Comparison of ENCODE assay signal across 18 cellular contexts in genomic region chr12:130813949-130814348, GRCh38. TPM values are rescaled to one million over a fixed set of nuclear protein-coding genes. Genes with fewer than 3 reads are reported as not detected.
DNase-seq lines count a peak whose midpoint lies in the region; ATAC-seq and TF ChIP-seq lines count a peak whose summit lies in the region.
"Had no signal": no experiment of that assay in that cellular context is flagged by ENCODE, and none has a peak within 500 bp of the region (broad histone marks: within the 10 kb centered on the region; RNA-seq: fewer than 3 reads in every experiment).

No MANE protein-coding gene starts in this region.

- H4K20me1 ChIP-seq in BLaER1 treated with 17β-estradiol and CSF1 and Interleukin-3, amounts not matched to agents 10 nM and 100 nM, result peaks cover 16 to 56% (median 32%) of the 10 kb centered on the region in 11 experiments; a peak in 18 of 22 replicates

- peak; percentile 44 for ATAC-seq in GM19455 (IDR thresholded peaks at IDR 0.05; ENCODE audit: unreplicated experiment)
- ATAC-seq in HG03196 (IDR thresholded peaks at IDR 0.05; ENCODE audit: unreplicated experiment), result peak; percentile 54

- H3K27ac ChIP-seq in BLaER1 treated with 17β-estradiol and CSF1 and Interleukin-3, amounts not matched to agents 10 nM and 100 nM, result no peak overlapping the region; a peak in 2 of 22 replicates
- H3K27ac ChIP-seq in left ventricle myocardium inferior (replicated peaks), result no peak overlapping the region
- H3K27ac ChIP-seq: heart left ventricle, uterus had no signal

- no peak overlapping the region for H3K4me3 Mint-ChIP-seq in brain
- H3K4me3 Mint-ChIP-seq: CD14-positive monocyte had no signal

- peaks cover 0 to 8% (median 0%) of the 10 kb centered on the region in 11 experiments; a peak in 1 of 22 replicates for H3K27me3 ChIP-seq in BLaER1 treated with 17β-estradiol and CSF1 and Interleukin-3, amounts not matched to agents 10 nM and 100 nM
- H3K27me3 ChIP-seq in left ventricle myocardium inferior (ENCODE audit: low read depth), result no peaks in the 10 kb centered on the region
- H3K27me3 ChIP-seq: heart left ventricle, uterus had no signal

- H3K4me2 ChIP-seq in BLaER1 treated with 17β-estradiol and CSF1 and Interleukin-3, amounts not matched to agents 10 nM and 100 nM, result peak overlapping the region; percentile 62 to 93 (median 79)

- peak overlapping the region in 9 of 11 experiments; percentile 9 to 65 (median 28); a peak in 13 of 22 replicates for H3K9ac ChIP-seq in BLaER1 treated with 17β-estradiol and CSF1 and Interleukin-3, amounts not matched to agents 10 nM and 100 nM

- intact Hi-C loops in left ventricle myocardium inferior (cut with micrococcal nuclease), result no loop called here

- DNase-seq in glomerular visceral epithelial cell (ENCODE audit: extremely low spot score), result no peak
- DNase-seq in left ventricle myocardium inferior, result no peak
- DNase-seq in SK-N-DZ (ENCODE audit: low spot score), result no peak
- no peak for DNase-seq in stimulated activated CD4-positive, alpha-beta T cell treated with anti-CD3 and anti-CD28 coated beads, Interleukin-2, amount 100 ng/mL, for 48 hours
- DNase-seq: activated naive CD4-positive, alpha-beta T cell treated with Interleukin-2 at 50 U/mL for 16 hours; heart left ventricle; NCI-H1417 treated with DMSO at 0.1 percent for 48 hours; NCI-H526; nucleus accumbens; SHP77; stimulated activated CD8-positive, alpha-beta memory T cell treated with anti-CD3 and anti-CD28 coated beads, Interleukin-4, amount 100 ng/mL, for 48 hours; T-helper 1 cell; uterus had no signal

- H3K27ac Mint-ChIP-seq in brain, result peak overlapping the region in 3 of 5 experiments; percentile 31 to 52 (median 36)

- H3K9me3 ChIP-seq in BLaER1 treated with 17β-estradiol and CSF1 and Interleukin-3, amounts not matched to agents 10 nM and 100 nM (replicated peaks in 1 of 11), result peaks cover 0 to 2% (median 0%) of the 10 kb centered on the region in 11 experiments; a peak in 6 of 22 replicates
- H3K9me3 ChIP-seq in left ventricle myocardium inferior (replicated peaks), result no peaks in the 10 kb centered on the region
- H3K9me3 ChIP-seq: heart left ventricle, uterus had no signal

- H3K4me1 ChIP-seq in BLaER1 treated with 17β-estradiol and CSF1 and Interleukin-3, amounts not matched to agents 10 nM and 100 nM, result peaks cover 28 to 58% (median 52%) of the 10 kb centered on the region in 10 experiments
- H3K4me1 ChIP-seq in left ventricle myocardium inferior, result peaks cover 7% of the 10 kb centered on the region
- H3K4me1 ChIP-seq: uterus had no signal

- H3K36me3 Mint-ChIP-seq in brain, result peaks cover 64% of the 10 kb centered on the region

- H3K27me3 Mint-ChIP-seq in brain, result no peaks in the 10 kb centered on the region

- H3K4me1 Mint-ChIP-seq in brain, result peaks cover 38% of the 10 kb centered on the region

- TF ChIP-seq CTCF in brain (conservative IDR thresholded peaks at IDR 0.05) (no peak), left ventricle myocardium inferior (IDR thresholded peaks at IDR 0.05; ENCODE audit: borderline replicate concordance) (no peak)

- peak overlapping the region in 2 of 10 experiments; percentile 3 to 30; a peak in 3 of 20 replicates for H3K4me3 ChIP-seq in BLaER1 treated with 17β-estradiol and CSF1 and Interleukin-3, amounts not matched to agents 10 nM and 100 nM
- no peak overlapping the region for H3K4me3 ChIP-seq in left ventricle myocardium inferior
- H3K4me3 ChIP-seq: heart left ventricle, uterus had no signal

- peaks cover 14 to 45% (median 29%) of the 10 kb centered on the region in 11 experiments; a peak in 21 of 22 replicates for H3K36me3 ChIP-seq in BLaER1 treated with 17β-estradiol and CSF1 and Interleukin-3, amounts not matched to agents 10 nM and 100 nM
- H3K36me3 ChIP-seq in left ventricle myocardium inferior, result peaks cover 51% of the 10 kb centered on the region
- H3K36me3 ChIP-seq: uterus had no signal

- no peaks in the 10 kb centered on the region for H3K9me3 Mint-ChIP-seq in brain
- H3K9me3 Mint-ChIP-seq: CD14-positive monocyte had no signal

RNA-seq across cellular contexts. Expression of gene STX2, which starts 25.1 kb away (rescaled TPM):
- 10.4 TPM for polyA plus RNA-seq in brain (ENCODE audit: insufficient read depth, low read depth, low replicate concordance)
- total RNA-seq in left ventricle myocardium inferior, result 11.1 TPM
- polyA plus RNA-seq in SK-N-DZ (2014; cell fraction: cytosol; rRNA removed), result 78.2 and 78.7 TPM in 2 replicates
- polyA plus RNA-seq in SK-N-DZ (2014; cell fraction: nucleus; rRNA removed), result 67.2 and 74.2 TPM in 2 replicates

RNA-seq across cellular contexts. Expression of gene RAN, which starts 57.9 kb away (rescaled TPM):
- 509 TPM for polyA plus RNA-seq in brain (ENCODE audit: insufficient read depth, low read depth, low replicate concordance)
- total RNA-seq in left ventricle myocardium inferior, result 246 TPM
- 1,045 and 1,149 TPM in 2 replicates for polyA plus RNA-seq in SK-N-DZ (2014; cell fraction: cytosol; rRNA removed)
- polyA plus RNA-seq in SK-N-DZ (2014; cell fraction: nucleus; rRNA removed), result 1,004 and 1,032 TPM in 2 replicates
